2 cellular contexts compared by ENCODE assay signal in the genomic region with DNA sequence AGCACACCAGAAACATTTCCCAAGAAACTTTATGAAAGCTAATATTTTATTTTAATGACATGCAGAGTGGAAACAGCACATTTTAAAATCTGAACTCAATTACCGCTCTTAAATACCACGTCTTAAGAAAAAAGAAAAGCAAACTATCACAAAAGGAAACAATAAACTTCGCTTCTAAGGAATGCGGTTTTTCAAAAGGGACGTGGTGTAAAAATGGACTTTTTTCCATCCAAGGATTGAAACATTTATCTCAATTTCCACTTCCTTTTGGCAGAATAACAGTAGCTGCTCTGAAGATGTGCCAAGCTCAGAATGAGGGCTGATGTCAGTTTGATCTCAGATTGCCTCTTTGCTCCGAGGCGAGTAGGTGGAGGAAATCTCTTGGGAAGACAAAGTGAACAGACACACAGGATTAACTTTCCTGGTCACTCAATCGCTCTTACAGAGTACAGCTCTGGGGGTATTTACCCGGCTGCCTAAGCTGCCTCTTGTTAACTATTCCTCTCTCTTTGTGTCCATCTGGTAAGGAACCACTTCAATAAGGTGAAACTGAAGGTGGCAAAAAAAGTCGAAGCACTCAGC.
TF ChIP-seq lines count a peak whose summit lies in the region.

No MANE protein-coding gene starts in this region.

TF ChIP-seq in SK-N-SH, 30 proteins besides CTCF, POLR2A, EP300 and RAD21:
- no peak for TF ChIP-seq NRF1 (IDR thresholded peaks at IDR 0.05; ENCODE audit: low read depth, low read length)
- TF ChIP-seq SMC3 (IDR thresholded peaks at IDR 0.05; ENCODE audit: low read depth, low read length), result no peak
- TF ChIP-seq, protein P1, sequence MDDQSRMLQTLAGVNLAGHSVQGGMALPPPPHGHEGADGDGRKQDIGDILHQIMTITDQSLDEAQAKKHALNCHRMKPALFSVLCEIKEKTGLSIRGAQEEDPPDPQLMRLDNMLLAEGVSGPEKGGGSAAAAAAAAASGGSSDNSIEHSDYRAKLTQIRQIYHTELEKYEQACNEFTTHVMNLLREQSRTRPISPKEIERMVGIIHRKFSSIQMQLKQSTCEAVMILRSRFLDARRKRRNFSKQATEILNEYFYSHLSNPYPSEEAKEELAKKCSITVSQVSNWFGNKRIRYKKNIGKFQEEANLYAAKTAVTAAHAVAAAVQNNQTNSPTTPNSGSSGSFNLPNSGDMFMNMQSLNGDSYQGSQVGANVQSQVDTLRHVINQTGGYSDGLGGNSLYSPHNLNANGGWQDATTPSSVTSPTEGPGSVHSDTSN (IDR thresholded peaks at IDR 0.05), result no peak
- TF ChIP-seq YY1 (IDR thresholded peaks at IDR 0.05; ENCODE audit: low read depth), result no peak
- no peak for TF ChIP-seq TCF12 (IDR thresholded peaks at IDR 0.05)
- TF ChIP-seq GABPA (IDR thresholded peaks at IDR 0.05; ENCODE audit: low read depth), result no peak
- TF ChIP-seq, protein P2, sequence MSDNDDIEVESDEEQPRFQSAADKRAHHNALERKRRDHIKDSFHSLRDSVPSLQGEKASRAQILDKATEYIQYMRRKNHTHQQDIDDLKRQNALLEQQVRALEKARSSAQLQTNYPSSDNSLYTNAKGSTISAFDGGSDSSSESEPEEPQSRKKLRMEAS (IDR thresholded peaks at IDR 0.05; ENCODE audit: low read depth), result no peak
- TF ChIP-seq JUND (IDR thresholded peaks at IDR 0.05), result no peak
- TF ChIP-seq NFIC (IDR thresholded peaks at IDR 0.05; ENCODE audit: borderline replicate concordance), result no peak
- TF ChIP-seq MXI1 (IDR thresholded peaks at IDR 0.05; ENCODE audit: low read depth, low read length), result no peak
- TF ChIP-seq RCOR1 (IDR thresholded peaks at IDR 0.05; ENCODE audit: low read length), result no peak
- TF ChIP-seq MEF2A (IDR thresholded peaks at IDR 0.05; ENCODE audit: borderline replicate concordance, low read depth), result no peak
- TF ChIP-seq, protein P3, sequence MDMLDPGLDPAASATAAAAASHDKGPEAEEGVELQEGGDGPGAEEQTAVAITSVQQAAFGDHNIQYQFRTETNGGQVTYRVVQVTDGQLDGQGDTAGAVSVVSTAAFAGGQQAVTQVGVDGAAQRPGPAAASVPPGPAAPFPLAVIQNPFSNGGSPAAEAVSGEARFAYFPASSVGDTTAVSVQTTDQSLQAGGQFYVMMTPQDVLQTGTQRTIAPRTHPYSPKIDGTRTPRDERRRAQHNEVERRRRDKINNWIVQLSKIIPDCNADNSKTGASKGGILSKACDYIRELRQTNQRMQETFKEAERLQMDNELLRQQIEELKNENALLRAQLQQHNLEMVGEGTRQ (IDR thresholded peaks at IDR 0.05; ENCODE audit: borderline replicate concordance, low read depth, low read length), result no peak
- TF ChIP-seq TAF1 (IDR thresholded peaks at IDR 0.05; ENCODE audit: borderline replicate concordance, low read depth, low read length), result no peak
- no peak for TF ChIP-seq FOXJ3 (CRISPR knock-in tag; IDR thresholded peaks at IDR 0.05)
- no peak for TF ChIP-seq RFX5 (IDR thresholded peaks at IDR 0.05; ENCODE audit: low read length)
- TF ChIP-seq, protein P4, sequence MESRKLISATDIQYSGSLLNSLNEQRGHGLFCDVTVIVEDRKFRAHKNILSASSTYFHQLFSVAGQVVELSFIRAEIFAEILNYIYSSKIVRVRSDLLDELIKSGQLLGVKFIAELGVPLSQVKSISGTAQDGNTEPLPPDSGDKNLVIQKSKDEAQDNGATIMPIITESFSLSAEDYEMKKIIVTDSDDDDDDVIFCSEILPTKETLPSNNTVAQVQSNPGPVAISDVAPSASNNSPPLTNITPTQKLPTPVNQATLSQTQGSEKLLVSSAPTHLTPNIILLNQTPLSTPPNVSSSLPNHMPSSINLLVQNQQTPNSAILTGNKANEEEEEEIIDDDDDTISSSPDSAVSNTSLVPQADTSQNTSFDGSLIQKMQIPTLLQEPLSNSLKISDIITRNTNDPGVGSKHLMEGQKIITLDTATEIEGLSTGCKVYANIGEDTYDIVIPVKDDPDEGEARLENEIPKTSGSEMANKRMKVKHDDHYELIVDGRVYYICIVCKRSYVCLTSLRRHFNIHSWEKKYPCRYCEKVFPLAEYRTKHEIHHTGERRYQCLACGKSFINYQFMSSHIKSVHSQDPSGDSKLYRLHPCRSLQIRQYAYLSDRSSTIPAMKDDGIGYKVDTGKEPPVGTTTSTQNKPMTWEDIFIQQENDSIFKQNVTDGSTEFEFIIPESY (IDR thresholded peaks at IDR 0.05; ENCODE audit: borderline replicate concordance, low read depth), result no peak
- TF ChIP-seq GATA2 (CRISPR knock-in tag; IDR thresholded peaks at IDR 0.05), result no peak
- no peak for TF ChIP-seq TEAD4 (IDR thresholded peaks at IDR 0.05; ENCODE audit: borderline replicate concordance, insufficient read depth)
- no peak for TF ChIP-seq ELF1 (IDR thresholded peaks at IDR 0.05)

TF ChIP-seq in SK-N-SH treated with all-trans-retinoic acid at 6 μM for 48 hours, 23 proteins besides CTCF, POLR2A, EP300 and RAD21:
- no peak for TF ChIP-seq RARB (CRISPR knock-in tag; IDR thresholded peaks at IDR 0.05)
